1 cellular context compared by ENCODE assay signal in genomic region chr20:967796-968742, GRCh38.
TF ChIP-seq lines count a peak whose summit lies in the region.

No MANE protein-coding gene starts in this region.

TF ChIP-seq in WTC11, 78 proteins besides CTCF, POLR2A, EP300 and RAD21 (continued from another document):
- no peak for TF ChIP-seq TP53 (CRISPR knock-in tag; IDR thresholded peaks at IDR 0.05)
